In genomic region chr5:135072357-135073247, GRCh38 we compare ENCODE assay signal across 10 cellular contexts. TPM values are rescaled to one million over a fixed set of nuclear protein-coding genes. Genes with fewer than 3 reads are reported as not detected.
A peak's percentile ranks its signal among the peaks of the same experiment; 100 is the strongest.
DNase-seq lines count a peak whose midpoint lies in the region; ATAC-seq and TF ChIP-seq lines count a peak whose summit lies in the region.
"Had no signal": no experiment of that assay in that cellular context is flagged by ENCODE, and none has a peak within 500 bp of the region (broad histone marks: within the 10 kb centered on the region; RNA-seq: fewer than 3 reads in every experiment).

No MANE protein-coding gene starts in this region.

- no peak for ATAC-seq in activated CD4-positive, alpha-beta T cell treated with anti-CD3 and anti-CD28 coated beads for 36 hours

- H3K4me1 Mint-ChIP-seq in chondrocyte (ENCODE audit: low read depth) (no peaks in the 10 kb centered on the region), nephron progenitor cell (peaks cover 10% of the 10 kb centered on the region)
- no peaks in the 10 kb centered on the region for H3K4me1 Mint-ChIP-seq in activated CD4-positive, alpha-beta T cell treated with anti-CD3 and anti-CD28 coated beads for 36 hours

- H3K4me3 Mint-ChIP-seq in chondrocyte (ENCODE audit: unreplicated experiment): no peak overlapping the region
- H3K4me3 Mint-ChIP-seq in nephron progenitor cell: no peak overlapping the region
- no peak overlapping the region for H3K4me3 Mint-ChIP-seq in activated CD4-positive, alpha-beta T cell treated with anti-CD3 and anti-CD28 coated beads for 36 hours

- H3K36me3 Mint-ChIP-seq in chondrocyte (ENCODE audit: low read depth) (no peaks in the 10 kb centered on the region), nephron progenitor cell (ENCODE audit: low read depth) (no peaks in the 10 kb centered on the region)
- no peaks in the 10 kb centered on the region for H3K36me3 Mint-ChIP-seq in activated CD4-positive, alpha-beta T cell treated with anti-CD3 and anti-CD28 coated beads for 36 hours (ENCODE audit: low read depth)

- DNase-seq in ELF-1 (ENCODE audit: low read depth, low spot score): peak; percentile 57
- DNase-seq in NCI-H146 (lab: John Stamatoyannopoulos, UW): peak; percentile 90
- peak; percentile 52 for DNase-seq in chondrocyte (ENCODE audit: low spot score)
- DNase-seq in nephron progenitor cell: no peak
- no peak for DNase-seq in activated CD4-positive, alpha-beta T cell treated with anti-CD3 and anti-CD28 coated beads for 36 hours
- DNase-seq in stimulated activated CD4-positive, alpha-beta T cell treated with anti-CD3 and anti-CD28 coated beads, Interleukin-4, amount 100 ng/mL, for 4 hours: no peak
- no peak for DNase-seq in DMS 273 (lab: John Stamatoyannopoulos, UW; ENCODE audit: unreplicated experiment)
- no peak for DNase-seq in inferior parietal cortex (ENCODE audit: extremely low spot score)
- DNase-seq: cerebellar nuclear complex, substantia nigra had no signal

- H3K27ac Mint-ChIP-seq in chondrocyte (ENCODE audit: unreplicated experiment) (no peak overlapping the region), nephron progenitor cell (peak overlapping the region; percentile 29)
- H3K27ac Mint-ChIP-seq in activated CD4-positive, alpha-beta T cell treated with anti-CD3 and anti-CD28 coated beads for 36 hours: no peak overlapping the region

- peaks cover 40% of the 10 kb centered on the region for H3K27me3 Mint-ChIP-seq in chondrocyte (ENCODE audit: low read depth)
- peaks cover 49% of the 10 kb centered on the region for H3K27me3 Mint-ChIP-seq in nephron progenitor cell (ENCODE audit: low read depth, poor library complexity)
- H3K27me3 Mint-ChIP-seq in activated CD4-positive, alpha-beta T cell treated with anti-CD3 and anti-CD28 coated beads for 36 hours: no peaks in the 10 kb centered on the region

- POLR2A ChIA-PET in activated CD4-positive, alpha-beta T cell treated with anti-CD3 and anti-CD28 coated beads for 36 hours (lab: Charles Lee): no interaction called here

- no peaks in the 10 kb centered on the region for H3K9me3 Mint-ChIP-seq in chondrocyte (ENCODE audit: low read depth)
- no peaks in the 10 kb centered on the region for H3K9me3 Mint-ChIP-seq in nephron progenitor cell
- H3K9me3 Mint-ChIP-seq in activated CD4-positive, alpha-beta T cell treated with anti-CD3 and anti-CD28 coated beads for 36 hours (ENCODE audit: low read depth): no peaks in the 10 kb centered on the region

- CTCF ChIA-PET in activated CD4-positive, alpha-beta T cell treated with anti-CD3 and anti-CD28 coated beads for 36 hours (lab: Charles Lee): no interaction called here

- intact Hi-C loops in activated CD4-positive, alpha-beta T cell treated with anti-CD3 and anti-CD28 coated beads for 36 hours (cut with DNase I, micrococcal nuclease): no loop called here

- no peak for TF ChIP-seq CTCF in chondrocyte (IDR thresholded peaks at IDR 0.05)
- no peak for TF ChIP-seq CTCF in nephron progenitor cell (IDR thresholded peaks at IDR 0.05)

RNA-seq across cellular contexts. Expression of gene PITX1, which starts 38.6 kb away (rescaled TPM):
- total RNA-seq in chondrocyte: 0.18 TPM in 1 of 3 replicates, not detected in the others
- total RNA-seq in activated CD4-positive, alpha-beta T cell treated with anti-CD3 and anti-CD28 coated beads for 36 hours: under 1 TPM; 0.18 TPM

Comparison
In these comparisons a context has a peak if more than half of its experiments do, and no peak if none do; other contexts are left out.
1. DNase-seq: peak in ELF-1 (single experiment), NCI-H146 (single experiment) and chondrocyte (single experiment); none in nephron progenitor cell (single experiment), activated CD4-positive, alpha-beta T cell treated with anti-CD3 and anti-CD28 coated beads for 36 hours (single experiment), stimulated activated CD4-positive, alpha-beta T cell treated with anti-CD3 and anti-CD28 coated beads, Interleukin-4, amount 100 ng/mL, for 4 hours (0 of 2), DMS 273 (single experiment) and inferior parietal cortex (single experiment).